ENCODE assay signal across 10 cellular contexts in the genomic region with DNA sequence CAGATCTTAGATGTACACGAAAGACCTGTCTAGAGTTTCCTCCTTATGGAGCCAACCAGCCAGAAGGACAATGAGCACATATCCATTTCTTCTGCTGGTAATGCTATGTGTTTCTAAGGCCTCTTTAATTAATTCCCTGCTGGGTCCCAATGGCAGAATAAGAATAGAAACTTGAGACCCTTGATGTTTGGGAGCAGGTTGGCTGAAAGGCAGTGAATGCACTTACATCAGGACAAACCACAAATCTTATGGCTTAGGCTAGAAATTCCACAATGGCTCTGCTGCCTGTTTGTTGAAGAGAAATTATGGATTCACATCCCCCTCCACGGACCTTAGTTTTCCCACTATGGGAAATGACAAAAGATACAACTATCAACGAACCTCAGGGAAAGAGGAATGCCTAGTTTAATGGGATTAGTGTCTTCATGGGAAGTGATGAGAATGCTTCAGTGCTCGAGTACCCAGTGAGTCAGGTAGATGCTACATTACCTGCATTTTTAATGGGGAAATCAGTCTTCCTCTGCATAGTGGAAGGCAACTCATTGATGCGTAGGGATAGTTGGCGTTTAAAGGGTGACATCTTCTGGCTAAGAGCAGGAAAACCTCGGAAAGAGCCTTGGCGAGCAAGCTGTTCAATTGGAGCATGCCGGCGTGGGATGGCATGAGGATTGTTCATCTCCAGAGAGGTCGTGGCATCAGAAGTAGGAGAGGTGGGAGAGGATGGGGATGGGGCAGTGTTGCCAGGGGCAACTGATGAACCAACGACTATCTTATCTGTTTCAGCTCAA. TPM values are rescaled to one million over a fixed set of nuclear protein-coding genes. Genes with fewer than 3 reads are reported as not detected.
DNase-seq lines count a peak whose midpoint lies in the region; TF ChIP-seq lines count a peak whose summit lies in the region.
"Had no signal": no experiment of that assay in that cellular context is flagged by ENCODE, and none has a peak within 500 bp of the region (broad histone marks: within the 10 kb centered on the region; RNA-seq: fewer than 3 reads in every experiment).

No MANE protein-coding gene starts in this region.

- no peaks in the 10 kb centered on the region for H3F3A ChIP-seq in OCI-LY1 (ENCODE audit: insufficient read depth, low read length)

- H3K4me2 ChIP-seq in OCI-LY1 (ENCODE audit: low read length): no peak overlapping the region
- H3K4me2 ChIP-seq: PC-9 had no signal

- TF ChIP-seq CTCF in HFF-Myc (IDR thresholded peaks at IDR 0.05; ENCODE audit: low read depth, low read length, missing control alignments) (peak; percentile 29), OCI-LY1 (IDR thresholded peaks at IDR 0.05; ENCODE audit: low read length) (peak; percentile 15; the same call in 1 of the 2 replicates)

- H2AFZ ChIP-seq in OCI-LY1 (ENCODE audit: low read length): no peak overlapping the region
- H2AFZ ChIP-seq: PC-9 had no signal

- no peak overlapping the region for H3K27ac ChIP-seq in OCI-LY1 (ENCODE audit: low read depth, low read length, poor library complexity, severe bottlenecking)
- H3K27ac ChIP-seq: PC-9, right lobe of liver had no signal

- DNase-seq in HFF-Myc (ENCODE audit: extremely low read depth, low read depth) (no peak), fibroblast of the conjunctiva (ENCODE audit: low read depth) (peak; percentile 18), retina (peak; percentile 47), SHP77 (lab: John Stamatoyannopoulos, UW) (no peak), HT-29 (ENCODE audit: low spot score) (no peak)
- DNase-seq in stimulated activated CD4-positive, alpha-beta T cell treated with anti-CD3 and anti-CD28 coated beads, Interleukin-15, amount 100 ng/mL, for 24 hours: no peak
- DNase-seq: activated CD4-positive, alpha-beta T cell treated with anti-CD3 and anti-CD28 coated beads for 48 hours; PC-9; right lobe of liver had no signal

- no peak overlapping the region for H3K9ac ChIP-seq in OCI-LY1 (ENCODE audit: low read length)

- H3K4me3 ChIP-seq in HFF-Myc (replicated peaks; ENCODE audit: low read depth, low read length): no peak overlapping the region
- H3K4me3 ChIP-seq in OCI-LY1 (ENCODE audit: low read depth, low read length, poor library complexity, severe bottlenecking): no peak overlapping the region
- H3K4me3 ChIP-seq: PC-9, right lobe of liver had no signal

- H3K9me3 ChIP-seq in OCI-LY1 (ENCODE audit: low read length): no peaks in the 10 kb centered on the region
- H3K9me3 ChIP-seq: right lobe of liver had no signal

- H3K9me2 ChIP-seq in OCI-LY1 (ENCODE audit: low read depth, low read length): no peaks in the 10 kb centered on the region

- H3K27me3 ChIP-seq in OCI-LY1 (ENCODE audit: insufficient read depth, low read length): no peaks in the 10 kb centered on the region
- H3K27me3 ChIP-seq: right lobe of liver had no signal

- H3K36me3 ChIP-seq in OCI-LY1 (ENCODE audit: insufficient read depth, low read length): peaks cover 18% of the 10 kb centered on the region; the same call in 1 of the 2 replicates

- no peaks in the 10 kb centered on the region for H3K79me2 ChIP-seq in OCI-LY1 (ENCODE audit: insufficient read depth, low read length)

- no peaks in the 10 kb centered on the region for H3K4me1 ChIP-seq in OCI-LY1 (ENCODE audit: insufficient read depth, low read length, severe bottlenecking)
- H3K4me1 ChIP-seq: right lobe of liver had no signal

- no peaks in the 10 kb centered on the region for H4K20me1 ChIP-seq in OCI-LY1 (ENCODE audit: insufficient read depth, low read length)

RNA-seq across cellular contexts. Expression of gene PAPLN, which starts 46.5 kb away (rescaled TPM):
- total RNA-seq in HT-29 (2014; rRNA removed; shearing (Covaris generic)): 0.13 and 0.25 TPM in 2 replicates
- total RNA-seq: PC-9 had no signal

Comparison
In these comparisons a context has a peak if more than half of its experiments do, and no peak if none do; other contexts are left out.
1. DNase-seq: peak in fibroblast of the conjunctiva (single experiment) and retina (single experiment); none in HFF-Myc (single experiment), SHP77 (0 of 2), stimulated activated CD4-positive, alpha-beta T cell treated with anti-CD3 and anti-CD28 coated beads, Interleukin-15, amount 100 ng/mL, for 24 hours (single experiment) and HT-29 (single experiment).